Comparison of ENCODE assay signal across 10 cellular contexts in the genomic region with DNA sequence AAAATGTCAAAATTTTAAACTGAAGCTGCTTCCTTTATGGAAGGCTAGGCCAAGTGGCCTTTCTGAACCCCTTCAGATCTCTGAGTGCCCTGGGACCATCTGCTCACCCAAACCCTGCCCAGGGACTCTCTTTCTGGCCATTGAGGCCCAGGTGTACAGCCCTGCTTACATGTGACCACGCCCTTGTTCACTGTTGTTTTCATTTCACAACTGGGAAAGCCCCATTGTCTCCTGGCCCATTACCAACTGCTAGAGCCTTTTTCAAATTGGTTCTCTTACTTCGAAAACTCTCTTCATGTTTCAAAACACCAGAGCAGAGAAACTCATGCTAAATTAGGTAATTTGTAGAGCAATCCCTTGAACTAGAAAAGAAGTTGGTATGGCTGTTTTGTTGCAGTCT.
A peak's percentile ranks its signal among the peaks of the same experiment; 100 is the strongest.
DNase-seq lines count a peak whose midpoint lies in the region; ATAC-seq, FAIRE-seq and TF ChIP-seq lines count a peak whose summit lies in the region.
"Had no signal": no experiment of that assay in that cellular context is flagged by ENCODE, and none has a peak within 500 bp of the region (broad histone marks: within the 10 kb centered on the region; RNA-seq: fewer than 3 reads in every experiment).

No MANE protein-coding gene starts in this region.

- H3K36me3 ChIP-seq in left lung (no peaks in the 10 kb centered on the region), WERI-Rb-1 (no peaks in the 10 kb centered on the region)
- H3K36me3 ChIP-seq: ascending aorta had no signal

- no peak overlapping the region for H3K27ac ChIP-seq in left lung
- H3K27ac ChIP-seq in WERI-Rb-1, result no peak overlapping the region
- H3K27ac ChIP-seq: ascending aorta had no signal

- H3K27ac Mint-ChIP-seq in activated naive CD8-positive, alpha-beta T cell treated with anti-CD3 and anti-CD28 coated beads, Interleukin-2, amount 50 U/mL, for 24 hours, result no peak overlapping the region

- H3K9me3 ChIP-seq in left lung (no peaks in the 10 kb centered on the region), WERI-Rb-1 (ENCODE audit: severe bottlenecking) (no peaks in the 10 kb centered on the region)
- H3K9me3 ChIP-seq: ascending aorta had no signal

- ATAC-seq in GM18519 (IDR thresholded peaks at IDR 0.05; ENCODE audit: low FRiP score, unreplicated experiment), result peak; percentile 57
- ATAC-seq in GM21529 (IDR thresholded peaks at IDR 0.05; ENCODE audit: unreplicated experiment), result peak; percentile 78
- peak; percentile 55 for ATAC-seq in HG03558 (IDR thresholded peaks at IDR 0.05; ENCODE audit: extremely low read depth, unreplicated experiment)
- peak; percentile 83 for ATAC-seq in left lung
- no peak for ATAC-seq in activated naive CD8-positive, alpha-beta T cell treated with anti-CD3 and anti-CD28 coated beads, Interleukin-2, amount 50 U/mL, for 24 hours

- intact Hi-C loops in left lung (cut with DNase I), result no loop called here

- H3K4me1 ChIP-seq in left lung, result no peaks in the 10 kb centered on the region

- no peak overlapping the region for H3K4me3 ChIP-seq in left lung
- H3K4me3 ChIP-seq in WERI-Rb-1 (ENCODE audit: low read depth, low read length), result no peak overlapping the region
- H3K4me3 ChIP-seq: ascending aorta had no signal

- peaks cover 6% of the 10 kb centered on the region for H3K4me1 Mint-ChIP-seq in activated naive CD8-positive, alpha-beta T cell treated with anti-CD3 and anti-CD28 coated beads, Interleukin-2, amount 50 U/mL, for 24 hours

- no peaks in the 10 kb centered on the region for H3K27me3 Mint-ChIP-seq in activated naive CD8-positive, alpha-beta T cell treated with anti-CD3 and anti-CD28 coated beads, Interleukin-2, amount 50 U/mL, for 24 hours

- peaks cover 7% of the 10 kb centered on the region for H3K9me3 Mint-ChIP-seq in activated naive CD8-positive, alpha-beta T cell treated with anti-CD3 and anti-CD28 coated beads, Interleukin-2, amount 50 U/mL, for 24 hours

- no peak overlapping the region for H3K4me3 Mint-ChIP-seq in activated naive CD8-positive, alpha-beta T cell treated with anti-CD3 and anti-CD28 coated beads, Interleukin-2, amount 50 U/mL, for 24 hours

- DNase-seq in left lung (peak in 1 of 2 donors; percentile 35), WERI-Rb-1 (no peak), frontal cortex (ENCODE audit: low spot score in 2 of 2) (no peak), HTR-8/SVneo (ENCODE audit: insufficient read length, low spot score) (no peak)
- DNase-seq in activated naive CD8-positive, alpha-beta T cell treated with anti-CD3 and anti-CD28 coated beads, Interleukin-2, amount 50 U/mL, for 24 hours, result no peak
- DNase-seq: NCI-H524 had no signal

- no peaks in the 10 kb centered on the region for H3K27me3 ChIP-seq in left lung
- H3K27me3 ChIP-seq in WERI-Rb-1 (ENCODE audit: insufficient read depth, low read depth, severe bottlenecking), result no peaks in the 10 kb centered on the region
- H3K27me3 ChIP-seq: ascending aorta had no signal

- H3K36me3 Mint-ChIP-seq in activated naive CD8-positive, alpha-beta T cell treated with anti-CD3 and anti-CD28 coated beads, Interleukin-2, amount 50 U/mL, for 24 hours (ENCODE audit: low read depth), result no peaks in the 10 kb centered on the region

- TF ChIP-seq CTCF in left lung (IDR thresholded peaks at IDR 0.05), result no peak
- TF ChIP-seq CTCF in WERI-Rb-1 (IDR thresholded peaks at IDR 0.05; ENCODE audit: low read depth, low read length), result no peak

- FAIRE-seq in frontal cortex (lab: Jason Lieb, UNC), result no peak
- no peak for FAIRE-seq in HTR-8/SVneo (lab: Jason Lieb, UNC)
